ENCODE assay signal across 9 cellular contexts in the genomic region with DNA sequence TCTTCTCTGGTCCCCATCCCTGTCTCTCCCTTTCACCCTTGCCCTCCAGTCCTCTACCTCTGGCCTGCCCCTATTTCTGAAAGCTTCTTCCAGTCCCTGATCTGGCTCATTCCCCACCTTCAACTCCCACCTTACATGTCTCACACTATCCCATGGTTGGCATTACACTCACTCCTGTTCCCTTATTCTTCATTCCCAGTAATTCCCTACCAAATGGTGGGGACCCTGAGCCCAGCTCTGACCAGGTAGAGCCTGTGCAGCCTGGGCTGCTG. TPM values are rescaled to one million over a fixed set of nuclear protein-coding genes. Genes with fewer than 3 reads are reported as not detected.
DNase-seq lines count a peak whose midpoint lies in the region; ATAC-seq, FAIRE-seq and TF ChIP-seq lines count a peak whose summit lies in the region.
"Had no signal": no experiment of that assay in that cellular context is flagged by ENCODE, and none has a peak within 500 bp of the region (broad histone marks: within the 10 kb centered on the region; RNA-seq: fewer than 3 reads in every experiment).

No MANE protein-coding gene starts in this region.

- H3K36me3 ChIP-seq in H1 (ENCODE audit: control insufficient read depth in 2 of 4, insufficient read depth in 4 of 4, low read length in 3 of 4) (no peaks in the 10 kb centered on the region), osteoblast (ENCODE audit: insufficient read depth, low read length) (peaks cover 19% of the 10 kb centered on the region)

- H3K4me1 Mint-ChIP-seq in CD4-positive, alpha-beta T cell (ENCODE audit: low read depth): peaks cover 24% of the 10 kb centered on the region

- H2BK120ac ChIP-seq in H1 (replicated peaks; ENCODE audit: low read depth, low read length): no peak overlapping the region

- peak overlapping the region; percentile 94 for H3K27ac Mint-ChIP-seq in CD4-positive, alpha-beta T cell

- H2BK15ac ChIP-seq in H1 (ENCODE audit: low read length): no peak overlapping the region

- H3K4me2 ChIP-seq in H1 (ENCODE audit: insufficient read depth in 1 of 2, low read depth in 2 of 2, low read length in 2 of 2): peak overlapping the region; percentile 80 to 91
- peak overlapping the region; percentile 82 for H3K4me2 ChIP-seq in osteoblast (ENCODE audit: insufficient read depth, low read length)

- no peak overlapping the region for H4K8ac ChIP-seq in H1 (ENCODE audit: extremely low read depth, insufficient read depth, low read length)

- H3K9ac ChIP-seq in H1 (replicated peaks in 1 of 4; ENCODE audit: extremely low read depth in 1 of 4, low read depth in 3 of 4, low read length in 3 of 4): no peak overlapping the region; a peak in 1 of 7 replicates

- H2BK5ac ChIP-seq in H1 (ENCODE audit: low read depth, low read length): no peak overlapping the region

- no peak overlapping the region for H4K5ac ChIP-seq in H1 (ENCODE audit: insufficient read length, low read depth, low read length)

- H3K27ac ChIP-seq in CD4-positive, alpha-beta T cell (ENCODE audit: low read depth, low read length): no peak overlapping the region
- H3K27ac ChIP-seq in H1 (ENCODE audit: low read depth, low read length) (no peak overlapping the region), osteoblast (ENCODE audit: low read depth, low read length) (no peak overlapping the region)

- H2AFZ ChIP-seq in H1 (ENCODE audit: low read length) (0 out of 2 replicates have a peak overlapping the region, but pooled peaks have one; percentile 81), osteoblast (ENCODE audit: low read length) (no peak overlapping the region)

- H3K27me3 Mint-ChIP-seq in CD4-positive, alpha-beta T cell: no peaks in the 10 kb centered on the region

- H3K18ac ChIP-seq in H1 (ENCODE audit: extremely low read depth, low read length): no peak overlapping the region

- TF ChIP-seq RAD21 in H1 (IDR thresholded peaks at IDR 0.05 in 1 of 2, conservative IDR thresholded peaks at IDR 0.05 in 1 of 2; ENCODE audit: low read depth in 2 of 2, low read length in 2 of 2): no peak

- no peak for FAIRE-seq in H1 (lab: Jason Lieb, UNC)
- FAIRE-seq: RCC 7860 had no signal

- H3K9me3 Mint-ChIP-seq in CD4-positive, alpha-beta T cell: no peaks in the 10 kb centered on the region

- H3K14ac ChIP-seq in H1 (ENCODE audit: insufficient read length): no peak overlapping the region

- no peaks in the 10 kb centered on the region for H3K27me3 ChIP-seq in CD4-positive, alpha-beta T cell (ENCODE audit: control insufficient read depth, insufficient read depth, low read length)
- H3K27me3 ChIP-seq in H1 (replicated peaks in 1 of 4; ENCODE audit: control insufficient read depth in 3 of 4, extremely low read depth in 1 of 4, insufficient read depth in 3 of 4, low read length in 3 of 4) (peaks cover 9 to 28% (median 21%) of the 10 kb centered on the region in 4 experiments), osteoblast (ENCODE audit: insufficient read depth, low read length) (no peaks in the 10 kb centered on the region)

- no peak for TF ChIP-seq EP300 in H1 (IDR thresholded peaks at IDR 0.05; ENCODE audit: borderline replicate concordance in 1 of 2, low read depth in 2 of 2, low read length in 2 of 2)

- ATAC-seq in CD4-positive, alpha-beta T cell (ENCODE audit: poor library complexity): no peak
- ATAC-seq in esophagus mucosa: no peak

- H3K79me2 ChIP-seq in H1 (ENCODE audit: control insufficient read depth in 1 of 2, insufficient read depth in 2 of 2, low read length in 2 of 2): no peaks in the 10 kb centered on the region
- no peaks in the 10 kb centered on the region for H3K79me2 ChIP-seq in osteoblast (ENCODE audit: insufficient read depth, low read length)

- no peak overlapping the region for H4K91ac ChIP-seq in H1 (replicated peaks; ENCODE audit: insufficient read length, low read length)

- no peak overlapping the region for H2BK20ac ChIP-seq in H1 (ENCODE audit: low read length)

- no peak overlapping the region for H3K23ac ChIP-seq in H1 (ENCODE audit: insufficient read length)

- H2AK5ac ChIP-seq in H1 (ENCODE audit: low read depth, low read length): no peak overlapping the region

- 0 out of 2 replicates have a peak overlapping the region, but pooled peaks have one; percentile 27 for H2BK12ac ChIP-seq in H1 (ENCODE audit: low read depth, low read length)

- no peak for TF ChIP-seq CTCF in CD4-positive, alpha-beta T cell (IDR thresholded peaks at IDR 0.05)
- TF ChIP-seq CTCF in LNCaP clone FGC (IDR thresholded peaks at IDR 0.05; ENCODE audit: control insufficient read depth, extremely low read depth, insufficient read depth) (no peak), H1 (IDR thresholded peaks at IDR 0.05; ENCODE audit: control extremely low read depth in 1 of 3, insufficient read depth in 1 of 3, low read depth in 1 of 3, low read length in 3 of 3) (no peak), osteoblast (IDR thresholded peaks at IDR 0.05; ENCODE audit: extremely low read depth, low read depth, low read length) (no peak)

- H3K9me3 ChIP-seq in CD4-positive, alpha-beta T cell (ENCODE audit: control insufficient read depth, low read length): no peaks in the 10 kb centered on the region
- H3K9me3 ChIP-seq in H1 (ENCODE audit: insufficient read depth in 2 of 2, low read depth in 1 of 2, low read length in 1 of 2) (no peaks in the 10 kb centered on the region), osteoblast (ENCODE audit: low read depth, low read length) (no peaks in the 10 kb centered on the region)

- peaks cover 33% of the 10 kb centered on the region for H3K36me3 Mint-ChIP-seq in CD4-positive, alpha-beta T cell (ENCODE audit: low read depth)

- no peak for DNase-seq in CD4-positive, alpha-beta T cell
- no peak for DNase-seq in LNCaP clone FGC (ENCODE audit: low read depth)
- no peak for DNase-seq in H1 (ENCODE audit: low read depth in 1 of 2, low spot score in 2 of 2)
- DNase-seq in osteoblast (ENCODE audit: insufficient read length, low spot score, missing footprints): no peak
- no peak for DNase-seq in SIG-M5 treated with dmso at 0.1 percent for 504 hours (lab: John Stamatoyannopoulos, UW; ENCODE audit: unreplicated experiment)
- DNase-seq in NOMO-1 treated with DMSO at 0.1 percent for 48 hours (lab: John Stamatoyannopoulos, UW; ENCODE audit: unreplicated experiment): no peak
- no peak for DNase-seq in nucleus accumbens (lab: John Stamatoyannopoulos, UW)

- peak overlapping the region; percentile 48 for H3K4me3 ChIP-seq in LNCaP clone FGC (ENCODE audit: low read depth, low read length)
- peak overlapping the region; percentile 58 to 92 (median 68); a peak in 6 of 8 replicates for H3K4me3 ChIP-seq in H1 (ENCODE audit: extremely low read depth in 1 of 4, insufficient read depth in 2 of 4, low read depth in 3 of 4, low read length in 4 of 4)
- H3K4me3 ChIP-seq in osteoblast (ENCODE audit: insufficient read depth, low read length): peak overlapping the region; percentile 80

- peaks cover 2 to 8% of the 10 kb centered on the region in 2 experiments for H4K20me1 ChIP-seq in H1 (replicated peaks in 1 of 2; ENCODE audit: control insufficient read depth in 1 of 2, insufficient read depth in 2 of 2, low read length in 2 of 2)
- H4K20me1 ChIP-seq in osteoblast (ENCODE audit: insufficient read depth, low read length): peaks cover 14% of the 10 kb centered on the region

- peaks cover 0 to 4% (median 1%) of the 10 kb centered on the region in 4 experiments; a peak in 3 of 7 replicates for H3K4me1 ChIP-seq in H1 (replicated peaks in 1 of 4; ENCODE audit: control insufficient read depth in 3 of 4, insufficient read depth in 4 of 4, low read length in 3 of 4)
- peaks cover 33% of the 10 kb centered on the region for H3K4me1 ChIP-seq in osteoblast (ENCODE audit: insufficient read depth, low read length)

- peaks cover 12% of the 10 kb centered on the region; the same call in 1 of the 2 replicates for H3K23me2 ChIP-seq in H1 (ENCODE audit: low read depth, low read length)

- no peaks in the 10 kb centered on the region for H3K79me1 ChIP-seq in H1 (ENCODE audit: low read depth, low read length)

- intact Hi-C loops in CD4-positive, alpha-beta T cell (cut with DNase I, micrococcal nuclease): no loop called here

- no peak for TF ChIP-seq POLR2A in H1 (IDR thresholded peaks at IDR 0.05; ENCODE audit: control extremely low read depth in 1 of 2, low read depth in 2 of 2, low read length in 2 of 2)

- no peak overlapping the region for H3K4ac ChIP-seq in H1 (replicated peaks; ENCODE audit: insufficient read length, low read depth, low read length)

- CTCF ChIA-PET in CD4-positive, alpha-beta T cell (lab: Charles Lee): interaction anchor here (0.6 to 1.9 kb wide), 4 partner anchors 10 to 194 kb away, joined by 3 to 7 read pairs (median 4); partner anchors contain the start of gene DYNLRB1
- CTCF ChIA-PET in H1 (lab: Charles Lee; ENCODE audit: partially characterized antibody): interaction anchor here (0.6 to 6.5 kb wide), 5 partner anchors 12 to 398 kb away, joined by 3 to 48 read pairs (median 3); no protein-coding TSS in a partner anchor

- H3K4me3 Mint-ChIP-seq in CD4-positive, alpha-beta T cell: peak overlapping the region; percentile 95

- no peak overlapping the region for H3K56ac ChIP-seq in H1 (replicated peaks; ENCODE audit: insufficient read length, low read depth, low read length)

- POLR2A ChIA-PET in CD4-positive, alpha-beta T cell (lab: Charles Lee): interaction anchor here (0.8 kb wide), 1 partner anchor 34 kb away, joined by 3 read pairs; the partner anchor contains the start of gene PIGU
- POLR2A ChIA-PET in H1 (lab: Charles Lee; ENCODE audit: partially characterized antibody): interaction anchor here (0.7 to 1.4 kb wide), 2 partner anchors 167 to 173 kb away, joined by 3 read pairs; no protein-coding TSS in a partner anchor

RNA-seq across cellular contexts. Expression of gene TP53INP2, which starts 6.4 kb away (rescaled TPM):
- total RNA-seq in CD4-positive, alpha-beta T cell: 10 to 100 TPM; 65.8 to 72.7 TPM
- 4.5 and 4.8 TPM in 2 replicates for total RNA-seq in H1 (2021; fragmentation: NEBNext Ultra II Directional; extraction: Animal tissue kit (Norgen Biotek cat#: 25700))
- polyA plus RNA-seq in H1 (2011; rRNA removed): 2.4 and 2.9 TPM in 2 replicates
- polyA plus RNA-seq in H1 (2011; cell fraction: cytosol; rRNA removed): 1.3 TPM
- 2.2 TPM for polyA plus RNA-seq in H1 (2011; cell fraction: nucleus; rRNA removed)
- polyA plus RNA-seq in H1 (2012, experiment 1 of 2): 2.9 to 5.4 TPM (median 4.0 TPM) in 4 replicates
- polyA plus RNA-seq in H1 (2012, experiment 2 of 2): 4.6 TPM
- 4.5 TPM for polyA plus RNA-seq in H1 (2013, experiment 1 of 2)
- polyA plus RNA-seq in H1 (2013, experiment 2 of 2): 4.8 TPM
- 1.3 and 2.4 TPM in 2 replicates for polyA minus RNA-seq in H1 (2011; rRNA and poly(A)+ RNA removed)
- polyA minus RNA-seq in H1 (2011; cell fraction: cytosol; rRNA and poly(A)+ RNA removed): 2.3 TPM
- polyA minus RNA-seq in H1 (2011; cell fraction: nucleus; rRNA and poly(A)+ RNA removed): 2.4 TPM
- 7.7 and 8.0 TPM in 2 replicates for total RNA-seq in osteoblast
- total RNA-seq in esophagus mucosa: 34.1 TPM

RNA-seq across cellular contexts. Expression of gene PIGU, which starts 33.6 kb away (rescaled TPM):
- 1 to 10 TPM; 4.6 to 5.5 TPM for total RNA-seq in CD4-positive, alpha-beta T cell
- 27.9 and 28.3 TPM in 2 replicates for total RNA-seq in H1 (2021; fragmentation: NEBNext Ultra II Directional; extraction: Animal tissue kit (Norgen Biotek cat#: 25700))
- 80.9 and 117 TPM in 2 replicates for polyA plus RNA-seq in H1 (2011; rRNA removed)
- polyA plus RNA-seq in H1 (2011; cell fraction: cytosol; rRNA removed): 64.1 TPM
- polyA plus RNA-seq in H1 (2011; cell fraction: nucleus; rRNA removed): 33.7 TPM
- polyA plus RNA-seq in H1 (2012, experiment 1 of 2): 31.2 to 32.5 TPM (median 31.9 TPM) in 4 replicates
- 32.1 TPM for polyA plus RNA-seq in H1 (2012, experiment 2 of 2)
- 72.9 TPM for polyA plus RNA-seq in H1 (2013, experiment 1 of 2)
- 73.5 TPM for polyA plus RNA-seq in H1 (2013, experiment 2 of 2)
- polyA minus RNA-seq in H1 (2011; rRNA and poly(A)+ RNA removed): 73.7 and 78.8 TPM in 2 replicates
- polyA minus RNA-seq in H1 (2011; cell fraction: cytosol; rRNA and poly(A)+ RNA removed): 20.8 TPM
- 27.6 TPM for polyA minus RNA-seq in H1 (2011; cell fraction: nucleus; rRNA and poly(A)+ RNA removed)
- total RNA-seq in osteoblast (8.3 and 9.0 TPM in 2 replicates), esophagus mucosa (15.5 TPM)
